Comparison of ENCODE assay signal across 7 cellular contexts in genomic region chr6:99612551-99613397, GRCh38. TPM values are rescaled to one million over a fixed set of nuclear protein-coding genes. Genes with fewer than 3 reads are reported as not detected.
A peak's percentile ranks its signal among the peaks of the same experiment; 100 is the strongest.
DNase-seq lines count a peak whose midpoint lies in the region; ATAC-seq, FAIRE-seq and TF ChIP-seq lines count a peak whose summit lies in the region.

No MANE protein-coding gene starts in this region.

- no peak for FAIRE-seq in H1 (lab: Jason Lieb, UNC)

- H2AFZ ChIP-seq in H1 (ENCODE audit: low read length), result no peak overlapping the region

- TF ChIP-seq RAD21 in H1 (IDR thresholded peaks at IDR 0.05 in 1 of 2, conservative IDR thresholded peaks at IDR 0.05 in 1 of 2; ENCODE audit: low read depth in 2 of 2, low read length in 2 of 2), result no peak

- H2BK12ac ChIP-seq in H1 (ENCODE audit: low read depth, low read length), result peak overlapping the region; percentile 85; the same call in 1 of the 2 replicates

- H3K79me2 ChIP-seq in H1 (ENCODE audit: control insufficient read depth in 1 of 2, insufficient read depth in 2 of 2, low read length in 2 of 2), result no peaks in the 10 kb centered on the region

- no peak overlapping the region for H3K4ac ChIP-seq in H1 (replicated peaks; ENCODE audit: insufficient read length, low read depth, low read length)

- 4% methylated on average over 45 of the region's 55 CpGs; no CpG with 5 or more reads in 1 of the 2 experiments for WGBS in H1 (ENCODE audit: extremely low coverage in 1 of 2, insufficient coverage in 1 of 2, insufficient read length in 1 of 2, insufficient replicate concordance in 2 of 2, low coverage in 1 of 2, low lambda C conversion rate in 2 of 2, missing lambda C conversion rate in 1 of 2), 2 experiments

- POLR2A ChIA-PET in H1 (lab: Charles Lee; ENCODE audit: partially characterized antibody), result interaction anchor here (2.3 kb wide), 1 partner anchor 44 kb away, joined by 10 read pairs; the partner anchor contains the start of gene CCNC

- TF ChIP-seq POLR2A in H1 (IDR thresholded peaks at IDR 0.05; ENCODE audit: control extremely low read depth in 1 of 2, low read depth in 2 of 2, low read length in 2 of 2), result no peak

- H2BK120ac ChIP-seq in H1 (replicated peaks; ENCODE audit: low read depth, low read length), result no peak overlapping the region

- no peak overlapping the region for H3K14ac ChIP-seq in H1 (ENCODE audit: insufficient read length)

- H3K9me3 ChIP-seq in H1 (ENCODE audit: insufficient read depth in 2 of 2, low read depth in 1 of 2, low read length in 1 of 2) (no peaks in the 10 kb centered on the region), skeletal muscle tissue (ENCODE audit: control insufficient read depth in 3 of 3, low read length in 3 of 3) (no peaks in the 10 kb centered on the region)

- H3K27me3 ChIP-seq in H1 (replicated peaks in 1 of 4; ENCODE audit: control insufficient read depth in 3 of 4, extremely low read depth in 1 of 4, insufficient read depth in 3 of 4, low read length in 3 of 4), result peaks cover 75 to 100% (median 89%) of the 10 kb centered on the region in 4 experiments
- peaks cover 87 to 92% (median 91%) of the 10 kb centered on the region in 3 donors for H3K27me3 ChIP-seq in skeletal muscle tissue (ENCODE audit: control insufficient read depth in 3 of 3, insufficient read depth in 3 of 3, low read length in 3 of 3)

- no peak overlapping the region for H4K8ac ChIP-seq in H1 (ENCODE audit: extremely low read depth, insufficient read depth, low read length)

- peaks cover 4 to 12% of the 10 kb centered on the region in 2 experiments for H4K20me1 ChIP-seq in H1 (replicated peaks in 1 of 2; ENCODE audit: control insufficient read depth in 1 of 2, insufficient read depth in 2 of 2, low read length in 2 of 2)

- H3K36me3 ChIP-seq in H1 (ENCODE audit: control insufficient read depth in 2 of 4, insufficient read depth in 4 of 4, low read length in 3 of 4), result no peaks in the 10 kb centered on the region
- no peaks in the 10 kb centered on the region for H3K36me3 ChIP-seq in skeletal muscle tissue (ENCODE audit: control insufficient read depth in 3 of 3, insufficient read depth in 3 of 3, low read length in 3 of 3)

- H3K23me2 ChIP-seq in H1 (ENCODE audit: low read depth, low read length), result peaks cover 14% of the 10 kb centered on the region; the same call in 1 of the 2 replicates

- H3K27ac ChIP-seq in H1 (ENCODE audit: low read depth, low read length) (no peak overlapping the region), skeletal muscle tissue (ENCODE audit: low read depth, low read length) (no peak overlapping the region)

- H2BK20ac ChIP-seq in H1 (ENCODE audit: low read length), result no peak overlapping the region

- H4K91ac ChIP-seq in H1 (replicated peaks; ENCODE audit: insufficient read length, low read length), result peak overlapping the region; percentile 66

- H3K4me2 ChIP-seq in H1 (ENCODE audit: insufficient read depth in 1 of 2, low read depth in 2 of 2, low read length in 2 of 2), result peak overlapping the region; percentile 79 to 91

- H3K79me1 ChIP-seq in H1 (ENCODE audit: low read depth, low read length), result no peaks in the 10 kb centered on the region

- H3K56ac ChIP-seq in H1 (replicated peaks; ENCODE audit: insufficient read length, low read depth, low read length), result no peak overlapping the region

- H3K18ac ChIP-seq in H1 (ENCODE audit: extremely low read depth, low read length), result peak overlapping the region; percentile 62

- H3K4me1 ChIP-seq in H1 (replicated peaks in 1 of 4; ENCODE audit: control insufficient read depth in 3 of 4, insufficient read depth in 4 of 4, low read length in 3 of 4) (peaks cover 0 to 30% (median 15%) of the 10 kb centered on the region in 4 experiments; a peak in 5 of 7 replicates), skeletal muscle tissue (ENCODE audit: control insufficient read depth in 3 of 3, insufficient read depth in 3 of 3, low read length in 3 of 3) (peaks cover 0 to 13% (median 13%) of the 10 kb centered on the region in 3 donors)

- DNase-seq in H1 (ENCODE audit: low read depth in 1 of 2, low spot score in 2 of 2), result peak in 1 of 2 experiments; percentile 82
- no peak for DNase-seq in NK-92 (lab: John Stamatoyannopoulos, UW; ENCODE audit: unreplicated experiment)
- DNase-seq in DMS79 treated with DMSO at 0.1 percent for 48 hours (lab: John Stamatoyannopoulos, UW), result no peak

- no peak overlapping the region for H2AK5ac ChIP-seq in H1 (ENCODE audit: low read depth, low read length)

- 0 out of 2 replicates have a peak overlapping the region, but pooled peaks have one; percentile 32 for H2BK5ac ChIP-seq in H1 (ENCODE audit: low read depth, low read length)

- peak overlapping the region; percentile 13 to 59 (median 22) for H3K4me3 ChIP-seq in H1 (ENCODE audit: extremely low read depth in 1 of 4, insufficient read depth in 2 of 4, low read depth in 3 of 4, low read length in 4 of 4)
- peak overlapping the region in 2 of 3 donors; percentile 41 to 52 for H3K4me3 ChIP-seq in skeletal muscle tissue (ENCODE audit: low read length in 3 of 3)

- TF ChIP-seq EP300 in H1 (IDR thresholded peaks at IDR 0.05; ENCODE audit: borderline replicate concordance in 1 of 2, low read depth in 2 of 2, low read length in 2 of 2), result no peak

- ATAC-seq in GM19395 (IDR thresholded peaks at IDR 0.05; ENCODE audit: unreplicated experiment) (peak; percentile 1), HG03460 (IDR thresholded peaks at IDR 0.05; ENCODE audit: unreplicated experiment) (peak; percentile 0), HG03280 (IDR thresholded peaks at IDR 0.05; ENCODE audit: unreplicated experiment) (no peak)

- H2BK15ac ChIP-seq in H1 (ENCODE audit: low read length), result no peak overlapping the region

- H3K9ac ChIP-seq in H1 (replicated peaks in 1 of 4; ENCODE audit: extremely low read depth in 1 of 4, low read depth in 3 of 4, low read length in 3 of 4), result no peak overlapping the region
- no peak overlapping the region for H3K9ac ChIP-seq in skeletal muscle tissue (ENCODE audit: low read depth in 1 of 3, low read length in 3 of 3)

- no peak overlapping the region for H3K23ac ChIP-seq in H1 (ENCODE audit: insufficient read length)

- no peak for TF ChIP-seq CTCF in H1 (IDR thresholded peaks at IDR 0.05; ENCODE audit: control extremely low read depth in 1 of 3, insufficient read depth in 1 of 3, low read depth in 1 of 3, low read length in 3 of 3)

- H4K5ac ChIP-seq in H1 (ENCODE audit: insufficient read length, low read depth, low read length), result no peak overlapping the region

- CTCF ChIA-PET in H1 (lab: Charles Lee; ENCODE audit: partially characterized antibody), result interaction anchor here (1.0 to 6.6 kb wide), 9 partner anchors 9 to 210 kb away, joined by 3 to 49 read pairs (median 5); no protein-coding TSS in a partner anchor

TF ChIP-seq in H1, 55 proteins besides CTCF, POLR2A, EP300 and RAD21 (continues in another document):
- TF ChIP-seq RBBP5 (IDR thresholded peaks at IDR 0.05; ENCODE audit: borderline replicate concordance, low read depth, low read length) (no peak), CTBP2 (IDR thresholded peaks at IDR 0.05; ENCODE audit: borderline replicate concordance, insufficient read depth, insufficient read length, low read length) (no peak), ASH2L (IDR thresholded peaks at IDR 0.05; ENCODE audit: low read length) (peak; percentile 13), CREB1 (IDR thresholded peaks at IDR 0.05) (no peak), BRCA1 (IDR thresholded peaks at IDR 0.05; ENCODE audit: low read depth, low read length) (no peak), KDM4A (IDR thresholded peaks at IDR 0.05; ENCODE audit: low read depth, low read length, severe bottlenecking) (no peak), E2F6 (IDR thresholded peaks at IDR 0.05) (peak; percentile 96), ZNF274 (IDR thresholded peaks at IDR 0.05; ENCODE audit: borderline replicate concordance, extremely low read depth, low read length) (no peak), MAX (IDR thresholded peaks at IDR 0.05) (peak; percentile 64), SP4 (IDR thresholded peaks at IDR 0.05; ENCODE audit: low read length) (no peak), TCF12 (IDR thresholded peaks at IDR 0.05; ENCODE audit: low read depth, low read length) (no peak), NANOG (IDR thresholded peaks at IDR 0.05; ENCODE audit: insufficient read depth, low read depth, low read length, poor library complexity, severe bottlenecking) (no peak), TBP (IDR thresholded peaks at IDR 0.05; ENCODE audit: low read depth, low read length) (no peak), JUND (IDR thresholded peaks at IDR 0.05; ENCODE audit: low read length) (no peak)

RNA-seq across cellular contexts. Expression of gene PRDM13, which starts 6.1 kb away (rescaled TPM):
- 0.09 and 0.13 TPM in 2 replicates for total RNA-seq in H1 (2021; fragmentation: NEBNext Ultra II Directional; extraction: Animal tissue kit (Norgen Biotek cat#: 25700))
- 0.05 and 0.06 TPM in 2 replicates for polyA plus RNA-seq in H1 (2011; rRNA removed)
- polyA plus RNA-seq in H1 (2011; cell fraction: cytosol; rRNA removed), result 0.10 TPM
- 0.03 TPM for polyA plus RNA-seq in H1 (2011; cell fraction: nucleus; rRNA removed)
- polyA plus RNA-seq in H1 (2012, experiment 1 of 2), result 0.07 to 0.10 TPM in 2 of 4 replicates, not detected in the others
- 0.16 TPM for polyA plus RNA-seq in H1 (2012, experiment 2 of 2)
- 0.10 TPM for polyA plus RNA-seq in H1 (2013, experiment 1 of 2)
- polyA plus RNA-seq in H1 (2013, experiment 2 of 2), result 0.13 TPM
- 0.05 TPM in 1 of 2 replicates, not detected in the other for polyA minus RNA-seq in H1 (2011; rRNA and poly(A)+ RNA removed)
- not detected for polyA minus RNA-seq in H1 (2011; cell fraction: cytosol; rRNA and poly(A)+ RNA removed)
- polyA minus RNA-seq in H1 (2011; cell fraction: nucleus; rRNA and poly(A)+ RNA removed), result 0.30 TPM
- not detected for total RNA-seq in skeletal muscle tissue

RNA-seq across cellular contexts. Expression of gene CCNC, which starts 44.3 kb away (rescaled TPM):
- 94.5 and 107 TPM in 2 replicates for total RNA-seq in H1 (2021; fragmentation: NEBNext Ultra II Directional; extraction: Animal tissue kit (Norgen Biotek cat#: 25700))
- 20.1 and 45.4 TPM in 2 replicates for polyA plus RNA-seq in H1 (2011; rRNA removed)
- polyA plus RNA-seq in H1 (2011; cell fraction: cytosol; rRNA removed), result 53.2 TPM
- 18.5 TPM for polyA plus RNA-seq in H1 (2011; cell fraction: nucleus; rRNA removed)
- 45.0 to 56.3 TPM (median 50.3 TPM) in 4 replicates for polyA plus RNA-seq in H1 (2012, experiment 1 of 2)
- polyA plus RNA-seq in H1 (2012, experiment 2 of 2), result 10.3 TPM
- polyA plus RNA-seq in H1 (2013, experiment 1 of 2), result 59.4 TPM
- 57.2 TPM for polyA plus RNA-seq in H1 (2013, experiment 2 of 2)
- polyA minus RNA-seq in H1 (2011; rRNA and poly(A)+ RNA removed), result 100.0 and 164 TPM in 2 replicates
- 66.6 TPM for polyA minus RNA-seq in H1 (2011; cell fraction: cytosol; rRNA and poly(A)+ RNA removed)
- 52.5 TPM for polyA minus RNA-seq in H1 (2011; cell fraction: nucleus; rRNA and poly(A)+ RNA removed)
- 38.1 TPM for total RNA-seq in skeletal muscle tissue
